ENCODE assay signal across 16 cellular contexts in genomic region chr12:52149651-52150241, GRCh38. TPM values are rescaled to one million over a fixed set of nuclear protein-coding genes. Genes with fewer than 3 reads are reported as not detected.
DNase-seq lines count a peak whose midpoint lies in the region; ATAC-seq lines count a peak whose summit lies in the region.
"Had no signal": no experiment of that assay in that cellular context is flagged by ENCODE, and none has a peak within 500 bp of the region (broad histone marks: within the 10 kb centered on the region; RNA-seq: fewer than 3 reads in every experiment).

No MANE protein-coding gene starts in this region.

- ATAC-seq in Right ventricle myocardium superior (ENCODE audit: poor library complexity) (no peak), right cardiac atrium (no peak)

- no peaks in the 10 kb centered on the region for H3K9me3 ChIP-seq in right cardiac atrium (ENCODE audit: control insufficient read depth, low read length)
- no peaks in the 10 kb centered on the region for H3K9me3 ChIP-seq in mucosa of stomach (ENCODE audit: control insufficient read depth, low read length)

- peak overlapping the region; percentile 86 for H3K9ac ChIP-seq in mucosa of stomach (ENCODE audit: low read length)

- H3K27ac ChIP-seq in right cardiac atrium (ENCODE audit: low read length): no peak overlapping the region
- peak overlapping the region; percentile 61 for H3K27ac ChIP-seq in urinary bladder (ENCODE audit: low read depth)

- 65% methylated on average over 5 of the region's 5 CpGs for WGBS in right cardiac atrium
- 79% methylated on average over 5 of the region's 5 CpGs for WGBS in urinary bladder

- DNase-seq in Right ventricle myocardium superior: peak; percentile 35
- no peak for DNase-seq in right cardiac atrium
- DNase-seq in cerebellum (ENCODE audit: low spot score): peak; percentile 23
- DNase-seq in stimulated activated CD8-positive, alpha-beta memory T cell treated with anti-CD3 and anti-CD28 coated beads, Interleukin-4, amount 100 ng/mL, for 48 hours: no peak
- no peak for DNase-seq in activated CD4-positive, alpha-beta T cell treated with anti-CD3 and anti-CD28 coated beads for 4 hours
- no peak for DNase-seq in NK-92 treated with Interleukin-12 subunit alpha and Interleukin-12 subunit beta, amount 100 ng/mL, for 24 hours (lab: John Stamatoyannopoulos, UW)
- DNase-seq: activated CD4-positive, alpha-beta T cell treated with anti-CD3 and anti-CD28 coated beads for 48 hours; activated gamma-delta T cell treated with Interleukin-2 at 50 U/mL for 16 hours; GDM1; glutamatergic neuron; NCI-H1417 treated with DMSO at 0.1 percent for 48 hours; NCI-H774 had no signal

- H3K27me3 ChIP-seq in right cardiac atrium (ENCODE audit: control insufficient read depth, insufficient read depth) (no peaks in the 10 kb centered on the region), mucosa of stomach (ENCODE audit: control insufficient read depth, insufficient read depth, low read length) (no peaks in the 10 kb centered on the region)

- H3K36me3 ChIP-seq in mucosa of stomach (ENCODE audit: control insufficient read depth, insufficient read depth, low read length): no peaks in the 10 kb centered on the region
- H3K36me3 ChIP-seq in urinary bladder (ENCODE audit: insufficient read depth): no peaks in the 10 kb centered on the region

- peaks cover 8% of the 10 kb centered on the region for H3K4me1 ChIP-seq in right cardiac atrium (ENCODE audit: control insufficient read depth, insufficient read depth, low read length)
- peaks cover 90% of the 10 kb centered on the region for H3K4me1 ChIP-seq in mucosa of stomach (ENCODE audit: control insufficient read depth, insufficient read depth, low read length)
- peaks cover 1% of the 10 kb centered on the region for H3K4me1 ChIP-seq in urinary bladder (ENCODE audit: insufficient read depth)

- intact Hi-C loops in Right ventricle myocardium superior (cut with DNase I): loop anchor here (10.0 kb wide), 2 partner anchors 435 to 835 kb away; no protein-coding TSS in a partner anchor
- intact Hi-C loops in right cardiac atrium (cut with DNase I): loop anchor here in 1 of 4 donors (10.0 kb wide), 2 partner anchors 725 to 825 kb away; no protein-coding TSS in a partner anchor

- no peak overlapping the region for H3K4me3 ChIP-seq in right cardiac atrium (ENCODE audit: low read length)
- no peak overlapping the region for H3K4me3 ChIP-seq in mucosa of stomach (ENCODE audit: low read length)
- H3K4me3 ChIP-seq in urinary bladder (ENCODE audit: low read depth, low read length): no peak overlapping the region
- H3K4me3 ChIP-seq: lung had no signal

RNA-seq across cellular contexts. Expression of gene KRT80, which starts 42.1 kb away (rescaled TPM):
- total RNA-seq in Right ventricle myocardium superior (not detected), right cardiac atrium (under 1 TPM in 1 of 4 donors, not detected in 3; 0.06 TPM), cerebellum (not detected), urinary bladder (1.7 TPM)
- polyA plus RNA-seq in right cardiac atrium (0.05 TPM), urinary bladder (3.0 TPM)
- total RNA-seq: subcutaneous adipose tissue had no signal

Comparison
In these comparisons a context has a peak if more than half of its experiments do, and no peak if none do; other contexts are left out.
1. DNase-seq: peak in Right ventricle myocardium superior (single experiment) and cerebellum (single experiment); none in right cardiac atrium (0 of 3), stimulated activated CD8-positive, alpha-beta memory T cell treated with anti-CD3 and anti-CD28 coated beads, Interleukin-4, amount 100 ng/mL, for 48 hours (single experiment), activated CD4-positive, alpha-beta T cell treated with anti-CD3 and anti-CD28 coated beads for 4 hours (0 of 2) and NK-92 treated with Interleukin-12 subunit alpha and Interleukin-12 subunit beta, amount 100 ng/mL, for 24 hours (single experiment).